In the genomic region with DNA sequence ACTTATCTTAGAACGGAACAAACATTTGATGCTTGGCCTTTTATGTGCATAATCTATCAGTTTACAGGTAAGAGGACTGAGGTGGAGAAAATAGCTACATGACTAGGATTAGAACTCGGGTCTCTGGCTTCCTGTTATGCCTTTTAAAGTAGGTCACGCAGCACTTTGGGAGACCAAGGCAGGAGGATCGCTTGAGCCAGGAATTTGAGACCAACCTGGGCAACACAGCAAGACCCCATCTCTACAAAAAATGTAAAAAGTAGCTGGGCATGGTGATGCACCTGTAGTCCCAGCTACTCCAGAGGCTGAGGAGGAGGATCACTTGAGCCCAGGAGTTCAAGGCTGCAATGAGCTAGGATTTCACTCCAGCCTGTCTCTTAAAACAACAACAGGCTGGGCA, we compare ENCODE assay signal across 29 cellular contexts.
"Had no signal": no experiment of that assay in that cellular context is flagged by ENCODE, and none has a peak within 500 bp of the region (broad histone marks: within the 10 kb centered on the region; RNA-seq: fewer than 3 reads in every experiment).

No MANE protein-coding gene starts in this region.

- H3K4me1 ChIP-seq: breast epithelium, gastrocnemius medialis, heart left ventricle had no signal

- H3K36me3 Mint-ChIP-seq: activated naive CD4-positive, alpha-beta T cell treated with anti-CD3 and anti-CD28 coated beads, Interleukin-2, amount 10 ng/mL, durations not matched to agents 7 days and 5 days had no signal

- DNase-seq: activated CD4-positive, alpha-beta T cell treated with anti-CD3 and anti-CD28 coated beads for 48 hours; activated CD4-positive, alpha-beta T cell treated with anti-CD3 and anti-CD28 coated beads, Interleukin-2, amount 50 U/mL, for 1 hour; activated CD4-positive, alpha-beta T cell treated with anti-CD3 and anti-CD28 coated beads, Interleukin-2, amount 50 U/mL, for 48 hours; activated CD8-positive, alpha-beta memory T cell treated with anti-CD3 and anti-CD28 coated beads, Interleukin-2, amount 10 ng/mL, durations not matched to agents 7 days and 5 days; activated CD8-positive, alpha-beta memory T cell treated with anti-CD3 and anti-CD28 coated beads, Interleukin-2, amount 50 U/mL, for 4 hours; activated CD8-positive, alpha-beta T cell treated with anti-CD3 and anti-CD28 coated beads for 36 hours; activated gamma-delta T cell; activated naive CD4-positive, alpha-beta T cell; activated naive CD4-positive, alpha-beta T cell treated with anti-CD3 and anti-CD28 coated beads, Interleukin-2, amount 10 ng/mL, durations not matched to agents 7 days and 5 days; activated naive CD8-positive, alpha-beta T cell treated with anti-CD3 and anti-CD28 coated beads, Interleukin-2, amount 10 ng/mL, durations not matched to agents 7 days and 5 days; activated T-cell treated with anti-CD3 and anti-CD28 coated beads, Interleukin-2, amount 50 U/mL, for 24 hours; activated T-cell treated with anti-CD3 and anti-CD28 coated beads, Interleukin-2, amount 50 U/mL, for 72 hours; central memory CD4-positive, alpha-beta T cell; cerebellar nuclear complex; dorsolateral prefrontal cortex; effector memory CD4-positive, alpha-beta T cell; foreskin keratinocyte; gastrocnemius medialis; glutamatergic neuron; heart left ventricle; T-helper 2 cell had no signal

- H3K27me3 Mint-ChIP-seq: brain had no signal

- ATAC-seq: activated CD8-positive, alpha-beta memory T cell treated with anti-CD3 and anti-CD28 coated beads, Interleukin-2, amount 10 ng/mL, durations not matched to agents 7 days and 5 days; activated CD8-positive, alpha-beta T cell treated with anti-CD3 and anti-CD28 coated beads for 36 hours; activated naive CD4-positive, alpha-beta T cell treated with anti-CD3 and anti-CD28 coated beads, Interleukin-2, amount 50 U/mL, for 72 hours; activated T-cell treated with anti-CD3 and anti-CD28 coated beads, Interleukin-2, amount 50 U/mL, for 72 hours; gastrocnemius medialis; heart left ventricle had no signal

- H3K9me3 Mint-ChIP-seq: dendritic cell treated with granulocyte-macrophage colony-stimulating factor and Interleukin-4, amounts not matched to agents 40 ng/mL and 50 ng/mL, for 4 days had no signal

- H3K36me3 ChIP-seq: ascending aorta, breast epithelium, cardiac muscle cell, esophagus muscularis mucosa, gastrocnemius medialis, heart left ventricle had no signal

- H3K4me3 Mint-ChIP-seq: activated CD8-positive, alpha-beta memory T cell treated with anti-CD3 and anti-CD28 coated beads, Interleukin-2, amount 10 ng/mL, durations not matched to agents 7 days and 5 days; activated CD8-positive, alpha-beta T cell treated with anti-CD3 and anti-CD28 coated beads for 36 hours; activated naive CD4-positive, alpha-beta T cell treated with anti-CD3 and anti-CD28 coated beads, Interleukin-2, amount 10 ng/mL, durations not matched to agents 7 days and 5 days; activated naive CD8-positive, alpha-beta T cell treated with anti-CD3 and anti-CD28 coated beads, Interleukin-2, amount 10 ng/mL, durations not matched to agents 7 days and 5 days; activated T-cell treated with anti-CD3 and anti-CD28 coated beads, Interleukin-2, amount 50 U/mL, for 24 hours; activated T-cell treated with anti-CD3 and anti-CD28 coated beads, Interleukin-2, amount 50 U/mL, for 72 hours; dendritic cell treated with granulocyte-macrophage colony-stimulating factor and Interleukin-4, amounts not matched to agents 40 ng/mL and 50 ng/mL, for 4 days had no signal

- H3K4me1 Mint-ChIP-seq: activated CD8-positive, alpha-beta memory T cell treated with anti-CD3 and anti-CD28 coated beads, Interleukin-2, amount 10 ng/mL, durations not matched to agents 7 days and 5 days; activated naive CD4-positive, alpha-beta T cell treated with anti-CD3 and anti-CD28 coated beads, Interleukin-2, amount 10 ng/mL, durations not matched to agents 7 days and 5 days; activated naive CD8-positive, alpha-beta T cell treated with anti-CD3 and anti-CD28 coated beads, Interleukin-2, amount 10 ng/mL, durations not matched to agents 7 days and 5 days had no signal

- H3K27me3 ChIP-seq: ascending aorta, cardiac muscle cell, dorsolateral prefrontal cortex had no signal

- H3K27ac Mint-ChIP-seq: activated CD8-positive, alpha-beta memory T cell treated with anti-CD3 and anti-CD28 coated beads, Interleukin-2, amount 10 ng/mL, durations not matched to agents 7 days and 5 days; activated CD8-positive, alpha-beta T cell treated with anti-CD3 and anti-CD28 coated beads for 36 hours; activated naive CD4-positive, alpha-beta T cell treated with anti-CD3 and anti-CD28 coated beads, Interleukin-2, amount 10 ng/mL, durations not matched to agents 7 days and 5 days; activated naive CD4-positive, alpha-beta T cell treated with anti-CD3 and anti-CD28 coated beads, Interleukin-2, amount 50 U/mL, for 72 hours; activated naive CD8-positive, alpha-beta T cell treated with anti-CD3 and anti-CD28 coated beads, Interleukin-2, amount 10 ng/mL, durations not matched to agents 7 days and 5 days; activated T-cell treated with anti-CD3 and anti-CD28 coated beads, Interleukin-2, amount 50 U/mL, for 24 hours; activated T-cell treated with anti-CD3 and anti-CD28 coated beads, Interleukin-2, amount 50 U/mL, for 72 hours; dendritic cell treated with granulocyte-macrophage colony-stimulating factor and Interleukin-4, amounts not matched to agents 40 ng/mL and 50 ng/mL, for 4 days had no signal

- H3K9me3 ChIP-seq: ascending aorta, breast epithelium, gastrocnemius medialis had no signal

- H3K27ac ChIP-seq: ascending aorta, breast epithelium, cardiac muscle cell, coronary artery, esophagus muscularis mucosa, foreskin keratinocyte, gastrocnemius medialis, heart left ventricle had no signal

- H3K4me3 ChIP-seq: ascending aorta, breast epithelium, cardiac muscle cell, coronary artery, esophagus muscularis mucosa, gastrocnemius medialis, heart left ventricle had no signal
